8 cellular contexts compared by ENCODE assay signal in genomic region chr11:64271339-64272132, GRCh38. TPM values are rescaled to one million over a fixed set of nuclear protein-coding genes. Genes with fewer than 3 reads are reported as not detected.
A peak's percentile ranks its signal among the peaks of the same experiment; 100 is the strongest.
DNase-seq lines count a peak whose midpoint lies in the region; ATAC-seq and TF ChIP-seq lines count a peak whose summit lies in the region.

No MANE protein-coding gene starts in this region.

- H4K20me1 ChIP-seq in GM23248 (ENCODE audit: insufficient read depth) (no peaks in the 10 kb centered on the region), smooth muscle cell (ENCODE audit: low read depth) (no peaks in the 10 kb centered on the region)

- H2AFZ ChIP-seq in GM23248 (peak overlapping the region; percentile 89), smooth muscle cell (ENCODE audit: low read depth) (peak overlapping the region; percentile 80)

- in situ Hi-C loops in GM23248 (cut with MboI) = no loop called here

- H3F3A ChIP-seq in GM23248 (ENCODE audit: insufficient read depth) (peaks cover 35% of the 10 kb centered on the region), smooth muscle cell (ENCODE audit: low read depth) (peaks cover 12% of the 10 kb centered on the region)

- H3K27me3 ChIP-seq in GM23248 (replicated peaks; ENCODE audit: insufficient read depth) (no peaks in the 10 kb centered on the region), smooth muscle cell (ENCODE audit: low read depth) (no peaks in the 10 kb centered on the region)

- peak overlapping the region; percentile 95 for H3K27ac ChIP-seq in GM23248
- H3K27ac ChIP-seq in smooth muscle cell (ENCODE audit: low read depth) = peak overlapping the region; percentile 91

- H3K4me2 ChIP-seq in GM23248 (ENCODE audit: unreplicated experiment) (peak overlapping the region; percentile 96), smooth muscle cell (peak overlapping the region; percentile 94)

- DNase-seq in AG08395 (ENCODE audit: low spot score) (peak; percentile 63), GM23248 (peak; percentile 91), NCI-H345 (lab: John Stamatoyannopoulos, UW) (peak; percentile 79), cardiac fibroblast (ENCODE audit: low read depth in 2 of 2) (peak; percentile 93 to 98), inferior parietal cortex (ENCODE audit: extremely low spot score) (peak; percentile 89), smooth muscle cell (lab: John Stamatoyannopoulos, UW; ENCODE audit: unreplicated experiment) (peak; percentile 70)
- peak; percentile 56 to 77 (median 74) for DNase-seq in activated CD4-positive, CD25-positive, alpha-beta regulatory T cell (lab: John Stamatoyannopoulos, UW)

- H3K36me3 ChIP-seq in GM23248 (ENCODE audit: low read depth) = no peaks in the 10 kb centered on the region
- H3K36me3 ChIP-seq in smooth muscle cell (ENCODE audit: low read depth) = no peaks in the 10 kb centered on the region

- H3K9me3 ChIP-seq in GM23248 (ENCODE audit: low read depth) (no peaks in the 10 kb centered on the region), smooth muscle cell (replicated peaks; ENCODE audit: low read depth) (no peaks in the 10 kb centered on the region)

- peak overlapping the region; percentile 96 for H3K4me3 ChIP-seq in GM23248
- H3K4me3 ChIP-seq in cardiac fibroblast (replicated peaks in 1 of 2; ENCODE audit: low read depth in 2 of 2, low read length in 2 of 2) = peak overlapping the region; percentile 67 to 69
- H3K4me3 ChIP-seq in smooth muscle cell = peak overlapping the region; percentile 67

- H3K79me2 ChIP-seq in GM23248 (ENCODE audit: insufficient read depth) (peaks cover 34% of the 10 kb centered on the region), smooth muscle cell (ENCODE audit: low read depth) (no peaks in the 10 kb centered on the region)

- H3K4me1 ChIP-seq in GM23248 (ENCODE audit: insufficient read depth) = peaks cover 29% of the 10 kb centered on the region
- peaks cover 8% of the 10 kb centered on the region for H3K4me1 ChIP-seq in smooth muscle cell (ENCODE audit: low read depth)

- TF ChIP-seq CTCF in cardiac fibroblast (IDR thresholded peaks at IDR 0.05; ENCODE audit: low read depth, low read length) (no peak), smooth muscle cell (IDR thresholded peaks at IDR 0.05; ENCODE audit: borderline replicate concordance, insufficient read depth, poor library complexity, severe bottlenecking) (no peak)

- peak overlapping the region; percentile 93 for H3K9ac ChIP-seq in GM23248
- peak overlapping the region; percentile 80 for H3K9ac ChIP-seq in smooth muscle cell (ENCODE audit: low read depth)

- H3K9me2 ChIP-seq in GM23248 (ENCODE audit: insufficient read depth) = no peaks in the 10 kb centered on the region

- WGBS in GM23248 (ENCODE audit: low coverage in 1 of 2, low lambda C conversion rate in 2 of 2, missing lambda C conversion rate in 2 of 2), 2 experiments = 3 to 4% methylated on average over 29 to 33 of the region's 38 CpGs
- WGBS in smooth muscle cell (ENCODE audit: low lambda C conversion rate) = 10% methylated on average over 38 of the region's 38 CpGs

- ATAC-seq in HG03039 (IDR thresholded peaks at IDR 0.05; ENCODE audit: unreplicated experiment) = no peak

RNA-seq across cellular contexts. Expression of gene BAD, which starts 12.9 kb away (rescaled TPM):
- total RNA-seq in GM23248 (2014; rRNA removed; shearing (Covaris generic)) = 94.8 and 170 TPM in 2 replicates
- polyA plus RNA-seq in GM23248 (2016; fragmentation: Nextera tagmentation; extraction: Ambion mirVana) (146 and 159 TPM in 2 replicates), smooth muscle cell (117 and 126 TPM in 2 replicates)
- 48.7 and 65.8 TPM in 2 replicates for total RNA-seq in smooth muscle cell

RNA-seq across cellular contexts. Expression of gene GPR137, which starts 14.1 kb away (rescaled TPM):
- total RNA-seq in GM23248 (2014; rRNA removed; shearing (Covaris generic)) = 20.9 and 37.6 TPM in 2 replicates
- polyA plus RNA-seq in GM23248 (2016; fragmentation: Nextera tagmentation; extraction: Ambion mirVana) = 35.7 and 37.0 TPM in 2 replicates
- 17.3 and 19.6 TPM in 2 replicates for total RNA-seq in smooth muscle cell
- 63.6 and 69.0 TPM in 2 replicates for polyA plus RNA-seq in smooth muscle cell

RNA-seq across cellular contexts. Expression of gene KCNK4, which starts 19.6 kb away (rescaled TPM):
- total RNA-seq in GM23248 (2014; rRNA removed; shearing (Covaris generic)) = not detected in 2 replicates
- polyA plus RNA-seq in GM23248 (2016; fragmentation: Nextera tagmentation; extraction: Ambion mirVana) = 0.13 TPM in 1 of 2 replicates, not detected in the other
- not detected in 2 replicates for total RNA-seq in smooth muscle cell
- not detected in 2 replicates for polyA plus RNA-seq in smooth muscle cell

RNA-seq across cellular contexts. Expression of gene PLCB3, which starts 20.2 kb away (rescaled TPM):
- total RNA-seq in GM23248 (2014; rRNA removed; shearing (Covaris generic)) = 32.7 and 41.7 TPM in 2 replicates
- polyA plus RNA-seq in GM23248 (2016; fragmentation: Nextera tagmentation; extraction: Ambion mirVana) = 6.5 and 7.5 TPM in 2 replicates
- 15.0 and 17.1 TPM in 2 replicates for total RNA-seq in smooth muscle cell
- polyA plus RNA-seq in smooth muscle cell = 14.8 and 15.6 TPM in 2 replicates

RNA-seq across cellular contexts. Expression of gene PPP1R14B, which starts 24.8 kb away (rescaled TPM):
- 231 and 239 TPM in 2 replicates for total RNA-seq in GM23248 (2014; rRNA removed; shearing (Covaris generic))
- polyA plus RNA-seq in GM23248 (2016; fragmentation: Nextera tagmentation; extraction: Ambion mirVana) (115 and 150 TPM in 2 replicates), smooth muscle cell (530 and 589 TPM in 2 replicates)
- 213 and 242 TPM in 2 replicates for total RNA-seq in smooth muscle cell
